27 cellular contexts compared by ENCODE assay signal in genomic region chr1:44905276-44905675, GRCh38.
"Had no signal": no experiment of that assay in that cellular context is flagged by ENCODE, and none has a peak within 500 bp of the region (broad histone marks: within the 10 kb centered on the region; RNA-seq: fewer than 3 reads in every experiment).

No MANE protein-coding gene starts in this region.

- H3K9ac ChIP-seq: SK-N-SH had no signal

- H3K9me3 ChIP-seq: Peyer's patch, SJCRH30, SK-N-SH had no signal

- H3K27ac ChIP-seq: Peyer's patch, RWPE1, SJCRH30, VCaP had no signal

- ATAC-seq: activated CD4-positive, alpha-beta T cell treated with anti-CD3 and anti-CD28 coated beads for 36 hours had no signal

- H3K27ac Mint-ChIP-seq: activated CD4-positive, alpha-beta memory T cell treated with anti-CD3 and anti-CD28 coated beads, Interleukin-2, amount 10 ng/mL, durations not matched to agents 7 days and 5 days; activated CD4-positive, alpha-beta T cell treated with anti-CD3 and anti-CD28 coated beads for 36 hours; activated naive CD4-positive, alpha-beta T cell treated with anti-CD3 and anti-CD28 coated beads, Interleukin-2, amount 50 U/mL, for 24 hours; IgD-negative memory B cell had no signal

- H3K27me3 Mint-ChIP-seq: activated CD4-positive, alpha-beta memory T cell treated with anti-CD3 and anti-CD28 coated beads, Interleukin-2, amount 10 ng/mL, durations not matched to agents 7 days and 5 days; activated CD4-positive, alpha-beta T cell treated with anti-CD3 and anti-CD28 coated beads for 36 hours; activated naive CD4-positive, alpha-beta T cell treated with anti-CD3 and anti-CD28 coated beads, Interleukin-2, amount 50 U/mL, for 24 hours; IgD-negative memory B cell had no signal

- H3K36me3 ChIP-seq: Peyer's patch, SJCRH30 had no signal

- H3K4me1 ChIP-seq: Peyer's patch, SJCRH30 had no signal

- H3K36me3 Mint-ChIP-seq: brain had no signal

- H3K4me1 Mint-ChIP-seq: activated CD4-positive, alpha-beta memory T cell treated with anti-CD3 and anti-CD28 coated beads, Interleukin-2, amount 10 ng/mL, durations not matched to agents 7 days and 5 days; activated CD4-positive, alpha-beta T cell treated with anti-CD3 and anti-CD28 coated beads for 36 hours; activated naive CD4-positive, alpha-beta T cell treated with anti-CD3 and anti-CD28 coated beads, Interleukin-2, amount 50 U/mL, for 24 hours; IgD-negative memory B cell had no signal

- H3K9me3 Mint-ChIP-seq: activated CD4-positive, alpha-beta memory T cell treated with anti-CD3 and anti-CD28 coated beads, Interleukin-2, amount 10 ng/mL, durations not matched to agents 7 days and 5 days; activated naive CD4-positive, alpha-beta T cell treated with anti-CD3 and anti-CD28 coated beads, Interleukin-2, amount 50 U/mL, for 24 hours; brain; IgD-negative memory B cell had no signal

- H3K4me3 Mint-ChIP-seq: activated CD4-positive, alpha-beta memory T cell treated with anti-CD3 and anti-CD28 coated beads, Interleukin-2, amount 10 ng/mL, durations not matched to agents 7 days and 5 days; activated CD4-positive, alpha-beta T cell treated with anti-CD3 and anti-CD28 coated beads for 36 hours; activated naive CD4-positive, alpha-beta T cell treated with anti-CD3 and anti-CD28 coated beads, Interleukin-2, amount 50 U/mL, for 24 hours; brain; IgD-negative memory B cell had no signal

- DNase-seq: activated CD4-positive, alpha-beta memory T cell treated with anti-CD3 and anti-CD28 coated beads, Interleukin-2, amount 10 ng/mL, durations not matched to agents 7 days and 5 days; activated CD4-positive, alpha-beta T cell treated with anti-CD3 and anti-CD28 coated beads for 36 hours; activated CD4-positive, alpha-beta T cell treated with anti-CD3 and anti-CD28 coated beads, Interleukin-2, amount 50 U/mL, for 1 hour; activated CD8-positive, alpha-beta memory T cell treated with anti-CD3 and anti-CD28 coated beads, Interleukin-2, amount 50 U/mL, for 48 hours; activated effector memory CD4-positive, alpha-beta T cell treated with Interleukin-2 at 50 U/mL for 16 hours; activated naive CD4-positive, alpha-beta T cell; activated T-cell treated with anti-CD3 and anti-CD28 coated beads, Interleukin-2, amount 50 U/mL, for 1 hour; amygdala; KG1; NCI-H1092; NCI-H1417; NCI-H1694; NCI-H2029; NCI-H2107; NCI-H2171 treated with DMSO at 0.1 percent for 48 hours; NCI-H226; NCI-H526 treated with DMSO at 0.1 percent for 48 hours; Peyer's patch; Right ventricle myocardium superior; SJCRH30; SK-N-SH; T-helper 1 cell had no signal

- H3K4me2 ChIP-seq: SK-N-SH had no signal

- H3K27me3 ChIP-seq: Peyer's patch, SJCRH30 had no signal

- H3K4me3 ChIP-seq: Peyer's patch, SJCRH30 had no signal
